In genomic region chr20:45842169-45842812, GRCh38 we compare ENCODE assay signal across 12 cellular contexts. TPM values are rescaled to one million over a fixed set of nuclear protein-coding genes. Genes with fewer than 3 reads are reported as not detected.
DNase-seq lines count a peak whose midpoint lies in the region; ATAC-seq, FAIRE-seq and TF ChIP-seq lines count a peak whose summit lies in the region.
"Had no signal": no experiment of that assay in that cellular context is flagged by ENCODE, and none has a peak within 500 bp of the region (broad histone marks: within the 10 kb centered on the region; RNA-seq: fewer than 3 reads in every experiment).

No MANE protein-coding gene starts in this region.

- H3K27me3 ChIP-seq in K562 (ENCODE audit: control insufficient read depth in 2 of 2, insufficient read depth in 2 of 2, low read length in 2 of 2): no peaks in the 10 kb centered on the region

- no peak overlapping the region for H3K27ac ChIP-seq in K562 (ENCODE audit: extremely low read depth, low read depth, low read length)
- H3K27ac ChIP-seq: parathyroid adenoma had no signal

- H3K27ac Mint-ChIP-seq in natural killer cell: peak overlapping the region; percentile 61 to 70

- FAIRE-seq in K562 (lab: Jason Lieb, UNC) (no peak), D721Med (lab: Jason Lieb, UNC) (no peak)
- FAIRE-seq: colon, TTC549 had no signal

- no peak for TF ChIP-seq CTCF in K562 (IDR thresholded peaks at IDR 0.05 in 2 of 3, conservative IDR thresholded peaks at IDR 0.05 in 1 of 3; ENCODE audit: insufficient read depth in 2 of 3, low read depth in 1 of 3, low read length in 3 of 3)
- no peak for TF ChIP-seq CTCF in natural killer cell (IDR thresholded peaks at IDR 0.05)
- no peak for TF ChIP-seq CTCF in D721Med (IDR thresholded peaks at IDR 0.05; ENCODE audit: insufficient read depth, missing control alignments)

- H3K4me1 Mint-ChIP-seq in natural killer cell: peaks cover 11 to 18% of the 10 kb centered on the region in 2 donors

- ATAC-seq in HG02678 (IDR thresholded peaks at IDR 0.05; ENCODE audit: unreplicated experiment): peak; percentile 57
- ATAC-seq in K562: no peak; the same call in 2 of the 3 replicates
- ATAC-seq in natural killer cell: peak; percentile 76 to 97 (median 91)
- no peak for ATAC-seq in HG03280 (IDR thresholded peaks at IDR 0.05; ENCODE audit: unreplicated experiment)
- ATAC-seq in GM19023 (IDR thresholded peaks at IDR 0.05; ENCODE audit: unreplicated experiment): no peak

- no peak overlapping the region for H3K4me3 ChIP-seq in K562

- TSS peak; percentile 29 for BruUV-seq in K562 (replicated peaks; lab: Mats Ljungman, UMichigan)

- CTCF ChIA-PET in K562 (lab: Yijun Ruan, JAX; ENCODE audit: low intra/inter-chr PET ratio): no interaction called here

- peak; percentile 90 for DNase-seq in DMS 273 (lab: John Stamatoyannopoulos, UW; ENCODE audit: unreplicated experiment)
- no peak for DNase-seq in K562 (ENCODE audit: extremely low read depth in 1 of 4, low spot score in 3 of 4)
- no peak for DNase-seq in natural killer cell
- no peak for DNase-seq in T-helper 1 cell
- DNase-seq in D721Med (ENCODE audit: insufficient read length, low spot score): no peak

- TF ChIP-seq RAD21 in K562 (CRISPR knock-in tag; conservative IDR thresholded peaks at IDR 0.05 in 1 of 2, IDR thresholded peaks at IDR 0.05 in 1 of 2): no peak

- no peak overlapping the region for H2AFZ ChIP-seq in K562 (ENCODE audit: low read depth, low read length)
- H2AFZ ChIP-seq: parathyroid adenoma had no signal

- no peak for TF ChIP-seq EP300 in K562 (IDR thresholded peaks at IDR 0.05; ENCODE audit: low read length)

- in situ Hi-C loops in K562 (cut with MboI): no loop called here

- POLR2A ChIA-PET in K562 (lab: Yijun Ruan, JAX): interaction anchor here (0.7 to 4.9 kb wide), 2 partner anchors 9 to 124 kb away, joined by 3 to 19 read pairs; no protein-coding TSS in a partner anchor

- H3K36me3 ChIP-seq in K562 (ENCODE audit: control insufficient read depth, insufficient read depth, low read length): peaks cover 31% of the 10 kb centered on the region; the same call in 2 of the 3 replicates

- H3K9me1 ChIP-seq in K562 (ENCODE audit: control insufficient read depth, insufficient read depth, low read length): peaks cover 3% of the 10 kb centered on the region

- H3K4me2 ChIP-seq in K562 (ENCODE audit: insufficient read depth, low read length): no peak overlapping the region

- intact Hi-C loops in K562 (cut with micrococcal nuclease): no loop called here
- intact Hi-C loops in natural killer cell (cut with micrococcal nuclease): no loop called here

- no peaks in the 10 kb centered on the region for H4K20me1 ChIP-seq in K562 (replicated peaks; ENCODE audit: control insufficient read depth, insufficient read depth, low read length)

- no peaks in the 10 kb centered on the region for H3K79me2 ChIP-seq in K562 (ENCODE audit: control insufficient read depth, insufficient read depth, low read length)

- H3K4me1 ChIP-seq in K562 (replicated peaks in 1 of 2; ENCODE audit: control insufficient read depth in 2 of 2, insufficient read depth in 2 of 2, low read length in 2 of 2): peaks cover 0 to 11% of the 10 kb centered on the region in 2 experiments; a peak in 1 of 5 replicates
- H3K4me1 ChIP-seq: parathyroid adenoma had no signal

- H3K27me3 Mint-ChIP-seq in natural killer cell (ENCODE audit: low read depth in 2 of 2): no peaks in the 10 kb centered on the region

- TF ChIP-seq POLR2A in K562 (conservative IDR thresholded peaks at IDR 0.05): no peak

- no peaks in the 10 kb centered on the region for H3K36me3 Mint-ChIP-seq in natural killer cell

- H3K4me3 Mint-ChIP-seq in natural killer cell: no peak overlapping the region

- 45% methylated on average over 5 of the region's 5 CpGs for WGBS in K562 (ENCODE audit: insufficient coverage, low coverage, missing lambda C conversion rate)

- no peaks in the 10 kb centered on the region for H3K9me3 ChIP-seq in K562 (replicated peaks; ENCODE audit: control insufficient read depth, insufficient read depth, low read depth, low read length)

- no peaks in the 10 kb centered on the region for H3K9me3 Mint-ChIP-seq in natural killer cell

- no peak overlapping the region for H3K9ac ChIP-seq in K562 (ENCODE audit: insufficient read depth in 1 of 2, low read depth in 2 of 2, low read length in 2 of 2)
- H3K9ac ChIP-seq: parathyroid adenoma had no signal

RNA-seq across cellular contexts. Expression of gene SNX21, which starts 8.7 kb away (rescaled TPM):
- total RNA-seq in K562 (2011; cell fraction: chromatin; rRNA removed; ENCODE audit: low replicate concordance): 1.0 and 1.1 TPM in 2 replicates
- 0.92 and 1.0 TPM in 2 replicates for total RNA-seq in K562 (2011; cell fraction: nucleolus; rRNA removed)
- 0.61 and 0.95 TPM in 2 replicates for total RNA-seq in K562 (2011; cell fraction: nucleoplasm; rRNA removed)
- total RNA-seq in K562 (2014; rRNA removed) (0.65 and 0.91 TPM in 2 replicates), K562 (2014; rRNA removed; fragmentation: Illumina TruSeq; extraction: Trizol) (0.18 and 0.19 TPM in 2 replicates), K562 (2015; rRNA removed; fragmentation: Illumina TruSeq; extraction: Trizol) (0.57 and 0.69 TPM in 2 replicates), K562 (2021) (0.65 and 1.2 TPM in 2 replicates), natural killer cell (1 to 10 TPM in 2 of 3 donors, under 1 TPM in 1; 0.99 to 1.7 (median 1.2) TPM)
- polyA plus RNA-seq in K562 (2011; rRNA removed) (0.18 TPM in 2 replicates), K562 (2014; fragmentation: Illumina TruSeq; extraction: Trizol) (0.22 and 0.26 TPM in 2 replicates), K562 (2014; fragmentation: Nextera tagmentation; extraction: Ambion mirVana) (under 1 TPM; 0.10 to 0.42 TPM), K562 (2014; rRNA removed) (0.58 and 1.2 TPM in 2 replicates)
- 0.49 and 1.7 TPM in 2 replicates for polyA plus RNA-seq in K562 (2011; cell fraction: cytosol; rRNA removed)
- polyA plus RNA-seq in K562 (2011; cell fraction: nucleus; rRNA removed): 0.58 TPM in 2 replicates
- 0.83 and 2.7 TPM in 2 replicates for polyA plus RNA-seq in K562 (2012)
- 0.06 and 0.07 TPM in 2 replicates for polyA minus RNA-seq in K562 (2011; rRNA and poly(A)+ RNA removed)
- polyA minus RNA-seq in K562 (2011; cell fraction: cytosol; rRNA and poly(A)+ RNA removed): 0.91 TPM in 1 of 2 replicates, not detected in the other
- polyA minus RNA-seq in K562 (2011; cell fraction: nucleus; rRNA and poly(A)+ RNA removed): 0.56 and 0.67 TPM in 2 replicates

RNA-seq across cellular contexts. Expression of gene ACOT8, which starts 14.9 kb away (rescaled TPM):
- 26.4 and 48.0 TPM in 2 replicates for total RNA-seq in K562 (2011; cell fraction: chromatin; rRNA removed; ENCODE audit: low replicate concordance)
- total RNA-seq in K562 (2011; cell fraction: nucleolus; rRNA removed): 49.1 and 51.5 TPM in 2 replicates
- total RNA-seq in K562 (2011; cell fraction: nucleoplasm; rRNA removed): 48.7 and 49.7 TPM in 2 replicates
- total RNA-seq in K562 (2014; rRNA removed) (36.7 and 49.8 TPM in 2 replicates), K562 (2014; rRNA removed; fragmentation: Illumina TruSeq; extraction: Trizol) (11.9 and 13.0 TPM in 2 replicates), K562 (2015; rRNA removed; fragmentation: Illumina TruSeq; extraction: Trizol) (18.3 and 20.3 TPM in 2 replicates), K562 (2021) (24.5 and 28.5 TPM in 2 replicates), natural killer cell (10 to 100 TPM; 30.5 to 35.4 (median 31.7) TPM)
- polyA plus RNA-seq in K562 (2011; rRNA removed) (34.9 and 48.0 TPM in 2 replicates), K562 (2014; fragmentation: Illumina TruSeq; extraction: Trizol) (20.7 and 25.8 TPM in 2 replicates), K562 (2014; fragmentation: Nextera tagmentation; extraction: Ambion mirVana) (10 to 100 TPM in 1 of 2 experiments, 1 to 10 TPM in 1; 8.2 to 14.9 TPM), K562 (2014; rRNA removed) (46.7 and 49.5 TPM in 2 replicates)
- polyA plus RNA-seq in K562 (2011; cell fraction: cytosol; rRNA removed): 75.9 and 83.3 TPM in 2 replicates
- polyA plus RNA-seq in K562 (2011; cell fraction: nucleus; rRNA removed): 61.2 and 65.3 TPM in 2 replicates
- 25.1 and 57.1 TPM in 2 replicates for polyA plus RNA-seq in K562 (2012)
- polyA minus RNA-seq in K562 (2011; rRNA and poly(A)+ RNA removed): 16.0 and 16.3 TPM in 2 replicates
- polyA minus RNA-seq in K562 (2011; cell fraction: cytosol; rRNA and poly(A)+ RNA removed): 17.0 and 19.4 TPM in 2 replicates
- polyA minus RNA-seq in K562 (2011; cell fraction: nucleus; rRNA and poly(A)+ RNA removed): 22.6 and 28.4 TPM in 2 replicates

RNA-seq across cellular contexts. Expression of gene ZSWIM3, which starts 15.1 kb away (rescaled TPM):
- 3.7 and 6.4 TPM in 2 replicates for total RNA-seq in K562 (2011; cell fraction: chromatin; rRNA removed; ENCODE audit: low replicate concordance)
- 4.2 and 5.5 TPM in 2 replicates for total RNA-seq in K562 (2011; cell fraction: nucleolus; rRNA removed)
- total RNA-seq in K562 (2011; cell fraction: nucleoplasm; rRNA removed): 3.1 and 3.6 TPM in 2 replicates
- total RNA-seq in K562 (2014; rRNA removed) (2.4 and 2.7 TPM in 2 replicates), K562 (2014; rRNA removed; fragmentation: Illumina TruSeq; extraction: Trizol) (2.6 and 2.8 TPM in 2 replicates), K562 (2015; rRNA removed; fragmentation: Illumina TruSeq; extraction: Trizol) (3.6 and 4.0 TPM in 2 replicates), K562 (2021) (2.5 and 2.9 TPM in 2 replicates), natural killer cell (1 to 10 TPM; 1.4 to 2.3 (median 1.5) TPM)
- polyA plus RNA-seq in K562 (2011; rRNA removed) (4.3 and 5.4 TPM in 2 replicates), K562 (2014; fragmentation: Illumina TruSeq; extraction: Trizol) (2.6 and 3.0 TPM in 2 replicates), K562 (2014; fragmentation: Nextera tagmentation; extraction: Ambion mirVana) (1 to 10 TPM; 1.7 to 1.8 TPM), K562 (2014; rRNA removed) (1.8 and 3.7 TPM in 2 replicates)
- 4.5 and 4.6 TPM in 2 replicates for polyA plus RNA-seq in K562 (2011; cell fraction: cytosol; rRNA removed)
- 3.4 and 3.6 TPM in 2 replicates for polyA plus RNA-seq in K562 (2011; cell fraction: nucleus; rRNA removed)
- 2.2 and 3.5 TPM in 2 replicates for polyA plus RNA-seq in K562 (2012)
- 7.4 and 7.9 TPM in 2 replicates for polyA minus RNA-seq in K562 (2011; rRNA and poly(A)+ RNA removed)
- polyA minus RNA-seq in K562 (2011; cell fraction: cytosol; rRNA and poly(A)+ RNA removed): 3.4 and 4.7 TPM in 2 replicates
- polyA minus RNA-seq in K562 (2011; cell fraction: nucleus; rRNA and poly(A)+ RNA removed): 0.81 and 3.1 TPM in 2 replicates

RNA-seq across cellular contexts. Expression of gene TNNC2, which starts 15.2 kb away (rescaled TPM):
- not detected in 2 replicates for total RNA-seq in K562 (2011; cell fraction: chromatin; rRNA removed; ENCODE audit: low replicate concordance)
- total RNA-seq in K562 (2011; cell fraction: nucleolus; rRNA removed): not detected in 2 replicates
- not detected in 2 replicates for total RNA-seq in K562 (2011; cell fraction: nucleoplasm; rRNA removed)
- total RNA-seq in K562 (2014; rRNA removed): not detected in 2 replicates
- not detected in 2 replicates for total RNA-seq in K562 (2014; rRNA removed; fragmentation: Illumina TruSeq; extraction: Trizol)
- total RNA-seq in K562 (2015; rRNA removed; fragmentation: Illumina TruSeq; extraction: Trizol): not detected in 2 replicates
- not detected in 2 replicates for total RNA-seq in K562 (2021)
- polyA plus RNA-seq in K562 (2011; rRNA removed): not detected in 2 replicates
- not detected in 2 replicates for polyA plus RNA-seq in K562 (2011; cell fraction: cytosol; rRNA removed)
- 0.21 TPM in 1 of 2 replicates, not detected in the other for polyA plus RNA-seq in K562 (2011; cell fraction: nucleus; rRNA removed)
- 0.12 TPM in 1 of 2 replicates, not detected in the other for polyA plus RNA-seq in K562 (2012)
- polyA plus RNA-seq in K562 (2014; fragmentation: Illumina TruSeq; extraction: Trizol): not detected in 2 replicates
- not detected for polyA plus RNA-seq in K562 (2014; fragmentation: Nextera tagmentation; extraction: Ambion mirVana)
- polyA plus RNA-seq in K562 (2014; rRNA removed): not detected in 2 replicates
- not detected in 2 replicates for polyA minus RNA-seq in K562 (2011; rRNA and poly(A)+ RNA removed)
- not detected in 2 replicates for polyA minus RNA-seq in K562 (2011; cell fraction: cytosol; rRNA and poly(A)+ RNA removed)
- not detected in 2 replicates for polyA minus RNA-seq in K562 (2011; cell fraction: nucleus; rRNA and poly(A)+ RNA removed)
- total RNA-seq in natural killer cell: 1 to 10 TPM in 1 of 3 donors, under 1 TPM in 1, not detected in 1; 0.93 to 1.5 TPM
- total RNA-seq: HT1080 had no signal

RNA-seq across cellular contexts. Expression of gene UBE2C, which starts 29.8 kb away (rescaled TPM):
- total RNA-seq in K562 (2011; cell fraction: chromatin; rRNA removed; ENCODE audit: low replicate concordance): 3.7 and 4.6 TPM in 2 replicates
- 1.8 and 3.4 TPM in 2 replicates for total RNA-seq in K562 (2011; cell fraction: nucleolus; rRNA removed)
- 1.8 and 3.6 TPM in 2 replicates for total RNA-seq in K562 (2011; cell fraction: nucleoplasm; rRNA removed)
- total RNA-seq in K562 (2014; rRNA removed) (0.41 and 0.68 TPM in 2 replicates), K562 (2014; rRNA removed; fragmentation: Illumina TruSeq; extraction: Trizol) (0.48 and 0.69 TPM in 2 replicates), K562 (2015; rRNA removed; fragmentation: Illumina TruSeq; extraction: Trizol) (0.83 and 0.98 TPM in 2 replicates), K562 (2021) (1.5 and 1.7 TPM in 2 replicates), natural killer cell (1 to 10 TPM in 1 of 3 donors, under 1 TPM in 1, not detected in 1; 0.54 to 3.2 TPM)
- polyA plus RNA-seq in K562 (2011; rRNA removed) (1.4 and 1.7 TPM in 2 replicates), K562 (2014; fragmentation: Illumina TruSeq; extraction: Trizol) (0.51 and 1.1 TPM in 2 replicates), K562 (2014; fragmentation: Nextera tagmentation; extraction: Ambion mirVana) (under 1 TPM; 0.52 to 0.63 TPM), K562 (2014; rRNA removed) (1.5 and 1.6 TPM in 2 replicates)
- polyA plus RNA-seq in K562 (2011; cell fraction: cytosol; rRNA removed): 0.78 and 1.4 TPM in 2 replicates
- 3.6 and 6.6 TPM in 2 replicates for polyA plus RNA-seq in K562 (2011; cell fraction: nucleus; rRNA removed)
- polyA plus RNA-seq in K562 (2012): 0.68 and 0.78 TPM in 2 replicates
- not detected in 2 replicates for polyA minus RNA-seq in K562 (2011; rRNA and poly(A)+ RNA removed)
- 7.5 and 27.5 TPM in 2 replicates for polyA minus RNA-seq in K562 (2011; cell fraction: cytosol; rRNA and poly(A)+ RNA removed)
- polyA minus RNA-seq in K562 (2011; cell fraction: nucleus; rRNA and poly(A)+ RNA removed): 1.9 and 5.8 TPM in 2 replicates

Comparison
In these comparisons a context has a peak if more than half of its experiments do, and no peak if none do; other contexts are left out.
1. ATAC-seq: peak in HG02678 (single experiment) and natural killer cell (3 of 3); none in K562 (single experiment), HG03280 (single experiment) and GM19023 (single experiment).